18 cellular contexts compared by ENCODE assay signal in genomic region chr13:42280537-42280936, GRCh38. TPM values are rescaled to one million over a fixed set of nuclear protein-coding genes. Genes with fewer than 3 reads are reported as not detected.
DNase-seq lines count a peak whose midpoint lies in the region; ATAC-seq, FAIRE-seq and TF ChIP-seq lines count a peak whose summit lies in the region.
"Had no signal": no experiment of that assay in that cellular context is flagged by ENCODE, and none has a peak within 500 bp of the region (broad histone marks: within the 10 kb centered on the region; RNA-seq: fewer than 3 reads in every experiment).

No MANE protein-coding gene starts in this region.

- POLR2A ChIA-PET in A673 (lab: Charles Lee; ENCODE audit: low non-redundant PET), result no interaction called here

- H3K9me3 ChIP-seq in A673 (ENCODE audit: low read depth, low read length, poor library complexity, severe bottlenecking), result no peaks in the 10 kb centered on the region
- H3K9me3 ChIP-seq in left lung, result no peaks in the 10 kb centered on the region
- H3K9me3 ChIP-seq in prostate gland, result no peaks in the 10 kb centered on the region
- H3K9me3 ChIP-seq: Caco-2, SK-N-SH had no signal

- no TSS peak for BruUV-seq in A673 (replicated peaks; lab: Mats Ljungman, UMichigan)

- CTCF ChIA-PET in A673 (lab: Charles Lee), result no interaction called here

- TF ChIP-seq POLR2A in prostate gland (IDR thresholded peaks at IDR 0.05), result no peak

- peak; percentile 11 for FAIRE-seq in GM19239 (lab: Jason Lieb, UNC)
- FAIRE-seq: H1 had no signal

- no peaks in the 10 kb centered on the region for H3K27me3 ChIP-seq in A673 (replicated peaks; ENCODE audit: insufficient read depth, low read depth, low read length, poor library complexity)
- H3K27me3 ChIP-seq in left lung, result no peaks in the 10 kb centered on the region
- H3K27me3 ChIP-seq in prostate gland (replicated peaks; ENCODE audit: insufficient read depth), result no peaks in the 10 kb centered on the region

- no peak overlapping the region for H3K27ac ChIP-seq in A673 (ENCODE audit: low read depth, low read length, poor library complexity, severe bottlenecking)
- H3K27ac ChIP-seq in left lung, result peak overlapping the region in 1 of 2 donors; percentile 10
- no peak overlapping the region for H3K27ac ChIP-seq in prostate gland

- 71% methylated on average over 2 of the region's 2 CpGs for WGBS in prostate gland

- intact Hi-C loops in A673 (cut with micrococcal nuclease; ENCODE audit: unreplicated experiment), result no loop called here
- intact Hi-C loops in left lung (cut with DNase I), result no loop called here
- intact Hi-C loops in prostate gland (cut with DNase I), result no loop called here

- no peaks in the 10 kb centered on the region for H3K36me3 ChIP-seq in A673 (ENCODE audit: insufficient read depth, low read length, poor library complexity, severe bottlenecking)
- no peaks in the 10 kb centered on the region for H3K36me3 ChIP-seq in left lung
- no peaks in the 10 kb centered on the region for H3K36me3 ChIP-seq in prostate gland

- ATAC-seq in left lung (peak; percentile 36), HG03045 (IDR thresholded peaks at IDR 0.05; ENCODE audit: unreplicated experiment) (no peak), HG03135 (IDR thresholded peaks at IDR 0.05; ENCODE audit: unreplicated experiment) (no peak)

- H3K4me3 ChIP-seq in A673 (ENCODE audit: low read depth, low read length, poor library complexity, severe bottlenecking) (no peak overlapping the region), left lung (no peak overlapping the region), prostate gland (no peak overlapping the region)

- H3K4me1 ChIP-seq in A673 (ENCODE audit: insufficient read depth, low read length, poor library complexity, severe bottlenecking) (peaks cover 15% of the 10 kb centered on the region), left lung (peaks cover 6 to 25% of the 10 kb centered on the region in 2 donors), prostate gland (replicated peaks) (no peaks in the 10 kb centered on the region)

- TF ChIP-seq CTCF in A673 (conservative IDR thresholded peaks at IDR 0.05; ENCODE audit: low read depth, low read length) (no peak), left lung (IDR thresholded peaks at IDR 0.05) (no peak), prostate gland (IDR thresholded peaks at IDR 0.05) (no peak)

- DNase-seq in A673 (ENCODE audit: low spot score) (peak; percentile 29), GM19239 (ENCODE audit: insufficient read length, low spot score) (no peak), NCI-H82 (lab: John Stamatoyannopoulos, UW) (peak; percentile 71), left lung (no peak), prostate gland (ENCODE audit: low spot score) (no peak), medulla oblongata (ENCODE audit: extremely low spot score) (no peak)
- DNase-seq: ACHN, AML-193, Caco-2, DMS153, MM.1S, NCI-H1105, NCI-H1694 treated with DMSO at 0.1 percent for 48 hours, NCI-H526 treated with DMSO at 0.1 percent for 48 hours, SK-N-SH had no signal

RNA-seq across cellular contexts. Expression of gene AKAP11, which starts 8.6 kb away (rescaled TPM):
- total RNA-seq in A673 (2021), result 24.0 and 24.1 TPM in 2 replicates
- 10 to 100 TPM; 30.3 to 34.5 TPM for total RNA-seq in left lung
- total RNA-seq in prostate gland, result 10 to 100 TPM; 20.8 to 36.1 TPM

Comparison
In these comparisons a context has a peak if more than half of its experiments do, and no peak if none do; other contexts are left out.
1. DNase-seq: peak in A673 (single experiment) and NCI-H82 (single experiment); none in GM19239 (single experiment), left lung (0 of 2), prostate gland (single experiment) and medulla oblongata (single experiment).